ENCODE assay signal across 32 cellular contexts in the genomic region with DNA sequence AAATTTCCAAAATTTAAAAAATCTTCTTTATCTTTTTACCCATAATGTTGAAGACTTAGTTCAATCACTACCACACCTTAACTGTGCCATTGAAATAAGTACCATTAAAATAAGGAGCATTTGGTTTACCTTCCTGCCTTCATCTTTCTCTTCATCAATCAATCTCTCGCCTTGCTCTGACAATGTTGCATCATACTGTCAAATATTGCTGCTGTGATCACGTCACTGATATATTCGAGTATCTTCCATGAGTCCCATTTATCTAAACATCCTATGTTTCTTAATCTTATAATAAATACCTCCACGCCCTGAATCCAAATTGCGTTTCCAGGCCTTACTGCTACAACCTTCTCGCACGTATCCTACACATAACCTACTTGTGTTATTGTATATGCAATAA.
"Had no signal": no experiment of that assay in that cellular context is flagged by ENCODE, and none has a peak within 500 bp of the region (broad histone marks: within the 10 kb centered on the region; RNA-seq: fewer than 3 reads in every experiment).

No MANE protein-coding gene starts in this region.

- H3K27me3 ChIP-seq: adrenal gland, ascending aorta, body of pancreas, brain microvascular endothelial cell, breast epithelium, cardiac muscle cell had no signal

- H3K4me3 ChIP-seq: adrenal gland, ascending aorta, body of pancreas, breast epithelium, cardiac muscle cell had no signal

- ATAC-seq: activated naive CD4-positive, alpha-beta T cell treated with anti-CD3 and anti-CD28 coated beads, Interleukin-2, amount 50 U/mL, for 72 hours; activated naive CD8-positive, alpha-beta T cell treated with anti-CD3 and anti-CD28 coated beads, Interleukin-2, amount 50 U/mL, for 24 hours; activated T-cell treated with anti-CD3 and anti-CD28 coated beads, Interleukin-2, amount 50 U/mL, for 4 hours; activated T-cell treated with anti-CD3 and anti-CD28 coated beads, Interleukin-2, amount 50 U/mL, for 72 hours; activated T-helper 17 cell treated with anti-CD3 and anti-CD28 coated beads, Interleukin-2, amount 50 U/mL, for 72 hours; body of pancreas had no signal

- DNase-seq: activated effector memory CD4-positive, alpha-beta T cell treated with anti-CD3 and anti-CD28 coated beads, Interleukin-2, amount 50 U/mL, for 16 hours; activated effector memory CD4-positive, alpha-beta T cell treated with Interleukin-2 at 50 U/mL for 16 hours; activated gamma-delta T cell; activated gamma-delta T cell treated with Interleukin-2 at 50 U/mL for 16 hours; activated naive CD4-positive, alpha-beta T cell; activated naive CD4-positive, alpha-beta T cell treated with anti-CD3 and anti-CD28 coated beads for 36 hours; activated naive CD4-positive, alpha-beta T cell treated with anti-CD3 and anti-CD28 coated beads, Interleukin-2, amount 10 ng/mL, durations not matched to agents 7 days and 5 days; activated naive CD4-positive, alpha-beta T cell treated with anti-CD3 and anti-CD28 coated beads, Interleukin-2, amount 50 U/mL, for 16 hours; activated naive CD4-positive, alpha-beta T cell treated with Interleukin-2 at 50 U/mL for 16 hours; activated naive CD8-positive, alpha-beta T cell treated with anti-CD3 and anti-CD28 coated beads for 36 hours; activated naive CD8-positive, alpha-beta T cell treated with anti-CD3 and anti-CD28 coated beads, Interleukin-2, amount 10 ng/mL, durations not matched to agents 7 days and 5 days; activated naive CD8-positive, alpha-beta T cell treated with anti-CD3 and anti-CD28 coated beads, Interleukin-2, amount 50 U/mL, for 24 hours; activated T-cell treated with anti-CD3 and anti-CD28 coated beads, Interleukin-2, amount 50 U/mL, for 4 hours; activated T-cell treated with anti-CD3 and anti-CD28 coated beads, Interleukin-2, amount 50 U/mL, for 48 hours; activated T-cell treated with anti-CD3 and anti-CD28 coated beads, Interleukin-2, amount 50 U/mL, for 72 hours; adrenal gland; amniotic stem cell; amygdala; anterior cingulate cortex; aorta; body of pancreas; brain microvascular endothelial cell; caudate nucleus; central memory CD4-positive, alpha-beta T cell; cerebellar nuclear complex had no signal

- H3K4me1 ChIP-seq: ascending aorta, breast epithelium had no signal

- H3K27ac ChIP-seq: adrenal gland, ascending aorta, body of pancreas, brain microvascular endothelial cell, breast epithelium, cardiac muscle cell had no signal

- H3K9me3 ChIP-seq: adrenal gland, ascending aorta, body of pancreas, breast epithelium had no signal

- H3K36me3 ChIP-seq: adrenal gland, ascending aorta, brain microvascular endothelial cell, cardiac muscle cell had no signal

- FAIRE-seq: astrocyte, colon had no signal
